Comparison of ENCODE assay signal across 1 cellular context in the genomic region with DNA sequence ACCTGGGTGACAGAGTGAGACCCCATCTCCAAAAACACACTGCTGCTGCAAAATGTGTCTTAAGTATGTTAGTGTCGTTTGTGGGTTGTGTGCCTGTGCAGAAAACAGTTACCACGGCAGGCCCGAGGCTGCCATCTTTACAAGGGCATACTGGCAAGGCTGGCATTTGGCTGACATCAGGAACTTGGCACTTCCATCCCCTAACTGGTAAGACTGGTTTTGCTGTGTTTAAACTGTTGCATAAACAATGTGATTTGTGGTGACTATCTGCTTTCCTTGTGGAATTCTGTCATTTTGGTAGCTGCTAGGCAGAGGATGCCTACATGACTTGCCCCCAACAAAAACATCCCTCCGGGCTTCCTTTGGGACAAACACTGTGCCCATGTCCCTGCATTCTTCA.
TF ChIP-seq lines count a peak whose summit lies in the region.

No MANE protein-coding gene starts in this region.

TF ChIP-seq in GM12878, 131 proteins besides CTCF, POLR2A, EP300 and RAD21:
- TF ChIP-seq MTA3 (IDR thresholded peaks at IDR 0.05; ENCODE audit: borderline replicate concordance, low read length) (0 out of 2 replicates have a peak, but pooled peaks have one; percentile 36), GATAD2B (conservative IDR thresholded peaks at IDR 0.05; ENCODE audit: low read depth) (no peak)
